Comparison of ENCODE assay signal across 9 cellular contexts in the genomic region with DNA sequence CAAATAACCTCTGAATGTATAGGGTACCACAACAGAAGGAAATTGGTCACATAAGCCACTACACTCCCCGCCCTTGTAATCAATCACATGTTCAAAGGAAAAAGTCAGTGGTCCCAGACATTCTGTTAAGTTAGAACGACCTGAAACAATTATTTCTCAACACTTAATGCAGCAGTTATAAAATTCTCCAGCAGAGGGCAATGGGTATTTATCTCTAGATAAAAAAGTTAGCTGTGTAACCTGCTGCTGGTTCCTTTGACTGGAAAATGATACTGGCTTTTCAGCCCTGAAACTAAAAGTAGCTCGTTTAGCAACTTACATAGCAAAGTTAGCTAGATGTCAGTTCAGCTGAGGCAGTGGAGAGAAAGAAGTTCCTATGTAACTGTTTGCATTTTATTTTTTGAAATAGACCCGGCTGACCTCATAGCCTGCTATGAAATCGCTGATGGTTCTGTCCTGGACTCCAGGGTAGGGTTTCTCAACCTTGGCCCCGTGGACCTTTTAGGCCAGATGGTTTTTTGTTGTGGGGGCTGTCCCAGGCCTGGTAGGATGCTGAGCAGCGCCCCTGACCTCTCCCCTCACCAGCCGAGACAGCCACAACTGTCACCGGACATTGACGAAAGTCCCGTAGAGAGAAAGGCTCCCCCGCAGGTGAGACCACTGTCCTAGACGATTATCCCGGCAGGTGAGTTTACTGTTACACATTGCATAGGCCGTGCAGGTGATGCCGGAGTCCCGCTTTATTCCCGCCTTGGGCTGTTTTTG. TPM values are rescaled to one million over a fixed set of nuclear protein-coding genes. Genes with fewer than 3 reads are reported as not detected.
DNase-seq lines count a peak whose midpoint lies in the region; ATAC-seq and TF ChIP-seq lines count a peak whose summit lies in the region.
"Had no signal": no experiment of that assay in that cellular context is flagged by ENCODE, and none has a peak within 500 bp of the region (broad histone marks: within the 10 kb centered on the region; RNA-seq: fewer than 3 reads in every experiment).

No MANE protein-coding gene starts in this region.

- no peaks in the 10 kb centered on the region for H3K9me3 ChIP-seq in upper lobe of right lung

- H3K36me3 Mint-ChIP-seq in activated CD4-positive, alpha-beta T cell treated with anti-CD3 and anti-CD28 coated beads, Interleukin-2, amount 10 ng/mL, durations not matched to agents 24 days and 14 days (ENCODE audit: low read depth) = no peaks in the 10 kb centered on the region
- H3K36me3 Mint-ChIP-seq in MCF 10A (ENCODE audit: insufficient read depth, unreplicated experiment) = no peaks in the 10 kb centered on the region
- no peaks in the 10 kb centered on the region for H3K36me3 Mint-ChIP-seq in activated naive CD8-positive, alpha-beta T cell treated with anti-CD3 and anti-CD28 coated beads for 36 hours

- BruUV-seq in MCF 10A (replicated peaks; lab: Mats Ljungman, UMichigan) = no TSS peak

- no peaks in the 10 kb centered on the region for H3K27me3 ChIP-seq in upper lobe of right lung

- intact Hi-C loops in activated CD4-positive, alpha-beta T cell treated with anti-CD3 and anti-CD28 coated beads, Interleukin-2, amount 10 ng/mL, durations not matched to agents 24 days and 14 days (cut with micrococcal nuclease) = loop anchor here (1.0 kb wide), 1 partner anchor 203 kb away; no protein-coding TSS in a partner anchor
- intact Hi-C loops in MCF 10A (cut with micrococcal nuclease) (loop anchor here (1.0 to 10.0 kb wide), 2 partner anchors 203 to 412 kb away; a partner anchor contains a TSS), upper lobe of right lung (cut with DNase I) (no loop called here)

- TF ChIP-seq CTCF in MCF 10A (IDR thresholded peaks at IDR 0.05; ENCODE audit: unreplicated experiment) = peak; percentile 53
- peak; percentile 80 for TF ChIP-seq CTCF in upper lobe of right lung (IDR thresholded peaks at IDR 0.05)

- CTCF ChIA-PET in MCF 10A (lab: Yijun Ruan, JAX) = interaction anchor here (0.6 to 5.4 kb wide), 49 partner anchors 7 to 438 kb away, joined by 3 to 53 read pairs (median 4); no protein-coding TSS in a partner anchor

- H3K4me3 Mint-ChIP-seq in activated CD4-positive, alpha-beta T cell treated with anti-CD3 and anti-CD28 coated beads, Interleukin-2, amount 10 ng/mL, durations not matched to agents 24 days and 14 days = no peak overlapping the region
- H3K4me3 Mint-ChIP-seq in MCF 10A (ENCODE audit: unreplicated experiment) = no peak overlapping the region
- H3K4me3 Mint-ChIP-seq in activated naive CD8-positive, alpha-beta T cell treated with anti-CD3 and anti-CD28 coated beads for 36 hours = no peak overlapping the region
- H3K4me3 Mint-ChIP-seq: stimulated activated naive CD8-positive, alpha-beta T cell treated with anti-CD3 and anti-CD28 coated beads, Interleukin-15, Interleukin-2, amounts not matched to agents 100 ng/mL and 50 ng/mL, for 24 hours had no signal

- no peak overlapping the region for H3K4me3 ChIP-seq in upper lobe of right lung

- H3K36me3 ChIP-seq in upper lobe of right lung = no peaks in the 10 kb centered on the region

- H3K4me1 ChIP-seq in upper lobe of right lung = no peaks in the 10 kb centered on the region

- POLR2A ChIA-PET in MCF 10A (lab: Yijun Ruan, JAX) = interaction anchor here (0.6 to 2.1 kb wide), 8 partner anchors 10 to 203 kb away, joined by 3 to 8 read pairs (median 4); a partner anchor contains a TSS

- peak; percentile 66 for ATAC-seq in upper lobe of right lung

- H3K27ac Mint-ChIP-seq in activated CD4-positive, alpha-beta T cell treated with anti-CD3 and anti-CD28 coated beads, Interleukin-2, amount 10 ng/mL, durations not matched to agents 24 days and 14 days = no peak overlapping the region
- H3K27ac Mint-ChIP-seq in MCF 10A (ENCODE audit: low read depth, unreplicated experiment) = no peak overlapping the region
- H3K27ac Mint-ChIP-seq in activated naive CD8-positive, alpha-beta T cell treated with anti-CD3 and anti-CD28 coated beads for 36 hours = no peak overlapping the region
- H3K27ac Mint-ChIP-seq: stimulated activated naive CD8-positive, alpha-beta T cell treated with anti-CD3 and anti-CD28 coated beads, Interleukin-15, Interleukin-2, amounts not matched to agents 100 ng/mL and 50 ng/mL, for 24 hours had no signal

- DNase-seq in activated CD4-positive, alpha-beta T cell treated with anti-CD3 and anti-CD28 coated beads, Interleukin-2, amount 10 ng/mL, durations not matched to agents 24 days and 14 days = peak; percentile 79
- DNase-seq in activated CD4-positive, alpha-beta T cell treated with anti-CD3 and anti-CD28 coated beads, Interleukin-2, amount 50 U/mL, for 48 hours = no peak
- DNase-seq in HCEC 1CT (peak; percentile 38), NCI-H460 (ENCODE audit: extremely low read depth, low read depth) (peak; percentile 47), MCF 10A (ENCODE audit: unreplicated experiment) (peak; percentile 73), left kidney (ENCODE audit: low read depth, low spot score) (peak; percentile 84), upper lobe of right lung (peak; percentile 20)
- DNase-seq in activated naive CD8-positive, alpha-beta T cell treated with anti-CD3 and anti-CD28 coated beads for 36 hours = no peak

- H3K9me3 Mint-ChIP-seq in activated CD4-positive, alpha-beta T cell treated with anti-CD3 and anti-CD28 coated beads, Interleukin-2, amount 10 ng/mL, durations not matched to agents 24 days and 14 days = no peaks in the 10 kb centered on the region
- H3K9me3 Mint-ChIP-seq in MCF 10A (ENCODE audit: unreplicated experiment) = no peaks in the 10 kb centered on the region
- H3K9me3 Mint-ChIP-seq in activated naive CD8-positive, alpha-beta T cell treated with anti-CD3 and anti-CD28 coated beads for 36 hours = no peaks in the 10 kb centered on the region
- H3K9me3 Mint-ChIP-seq: stimulated activated naive CD8-positive, alpha-beta T cell treated with anti-CD3 and anti-CD28 coated beads, Interleukin-15, Interleukin-2, amounts not matched to agents 100 ng/mL and 50 ng/mL, for 24 hours had no signal

- H3K4me1 Mint-ChIP-seq in activated CD4-positive, alpha-beta T cell treated with anti-CD3 and anti-CD28 coated beads, Interleukin-2, amount 10 ng/mL, durations not matched to agents 24 days and 14 days = peaks cover 5% of the 10 kb centered on the region
- H3K4me1 Mint-ChIP-seq in MCF 10A (ENCODE audit: insufficient read depth, unreplicated experiment) = no peaks in the 10 kb centered on the region
- peaks cover 6% of the 10 kb centered on the region for H3K4me1 Mint-ChIP-seq in activated naive CD8-positive, alpha-beta T cell treated with anti-CD3 and anti-CD28 coated beads for 36 hours

- H3K27ac ChIP-seq in upper lobe of right lung = no peak overlapping the region

- peaks cover 6% of the 10 kb centered on the region for H3K27me3 Mint-ChIP-seq in activated CD4-positive, alpha-beta T cell treated with anti-CD3 and anti-CD28 coated beads, Interleukin-2, amount 10 ng/mL, durations not matched to agents 24 days and 14 days
- no peaks in the 10 kb centered on the region for H3K27me3 Mint-ChIP-seq in MCF 10A (ENCODE audit: insufficient read depth, unreplicated experiment)
- H3K27me3 Mint-ChIP-seq in activated naive CD8-positive, alpha-beta T cell treated with anti-CD3 and anti-CD28 coated beads for 36 hours = peaks cover 7% of the 10 kb centered on the region

RNA-seq across cellular contexts. Expression of a gene that starts 40.2 kb away (rescaled TPM):
- total RNA-seq in activated CD4-positive, alpha-beta T cell treated with anti-CD3 and anti-CD28 coated beads, Interleukin-2, amount 10 ng/mL, durations not matched to agents 24 days and 14 days = 0.24 and 0.37 TPM in 2 replicates
- 7.2 and 10.3 TPM in 2 replicates for total RNA-seq in NCI-H460 (2014; rRNA removed; shearing (Covaris generic))
- 9.8 and 10.2 TPM in 2 replicates for polyA plus RNA-seq in NCI-H460 (2014; cell fraction: nucleus; rRNA removed)
- total RNA-seq in MCF 10A (2022) (29.2 and 58.0 TPM in 2 replicates), upper lobe of right lung (33.3 TPM)
- total RNA-seq in activated naive CD8-positive, alpha-beta T cell treated with anti-CD3 and anti-CD28 coated beads for 36 hours = 1 to 10 TPM; 1.5 to 2.8 TPM

RNA-seq across cellular contexts. Expression of a gene that starts 40.8 kb away (rescaled TPM):
- total RNA-seq in activated CD4-positive, alpha-beta T cell treated with anti-CD3 and anti-CD28 coated beads, Interleukin-2, amount 10 ng/mL, durations not matched to agents 24 days and 14 days = 0.35 and 0.47 TPM in 2 replicates
- total RNA-seq in NCI-H460 (2014; rRNA removed; shearing (Covaris generic)) = 15.7 and 20.1 TPM in 2 replicates
- 45.5 and 61.0 TPM in 2 replicates for polyA plus RNA-seq in NCI-H460 (2014; cell fraction: nucleus; rRNA removed)
- total RNA-seq in MCF 10A (2022) (21.7 and 25.5 TPM in 2 replicates), upper lobe of right lung (39.4 TPM)
- total RNA-seq in activated naive CD8-positive, alpha-beta T cell treated with anti-CD3 and anti-CD28 coated beads for 36 hours = 1 to 10 TPM; 1.9 to 2.0 TPM

Comparison
In these comparisons a context has a peak if more than half of its experiments do, and no peak if none do; other contexts are left out.
1. DNase-seq: peak in activated CD4-positive, alpha-beta T cell treated with anti-CD3 and anti-CD28 coated beads, Interleukin-2, amount 10 ng/mL, durations not matched to agents 24 days and 14 days (single experiment), HCEC 1CT (single experiment), NCI-H460 (single experiment), MCF 10A (single experiment), left kidney (single experiment) and upper lobe of right lung (single experiment); none in activated CD4-positive, alpha-beta T cell treated with anti-CD3 and anti-CD28 coated beads, Interleukin-2, amount 50 U/mL, for 48 hours (0 of 2) and activated naive CD8-positive, alpha-beta T cell treated with anti-CD3 and anti-CD28 coated beads for 36 hours (single experiment).